16 cellular contexts compared by ENCODE assay signal in genomic region chr3:22966349-22966748, GRCh38.
DNase-seq lines count a peak whose midpoint lies in the region; ATAC-seq, FAIRE-seq and TF ChIP-seq lines count a peak whose summit lies in the region.
"Had no signal": no experiment of that assay in that cellular context is flagged by ENCODE, and none has a peak within 500 bp of the region (broad histone marks: within the 10 kb centered on the region; RNA-seq: fewer than 3 reads in every experiment).

No MANE protein-coding gene starts in this region.

- no peaks in the 10 kb centered on the region for H4K20me1 ChIP-seq in GM12878 (ENCODE audit: control insufficient read depth, insufficient read depth)
- no peaks in the 10 kb centered on the region for H4K20me1 ChIP-seq in Karpas-422 (ENCODE audit: insufficient read depth, low read depth, low read length)

- no peak overlapping the region for H3K9ac ChIP-seq in GM12878 (ENCODE audit: control insufficient read depth, insufficient read depth, low read length)
- no peak overlapping the region for H3K9ac ChIP-seq in Karpas-422 (ENCODE audit: low read length)

- no peak overlapping the region for H3K27ac Mint-ChIP-seq in stimulated activated naive B cell treated with anti-CD40 and anti-IgM and Interleukin-4, amounts not matched to agents 10 μg/mL and 1 μg/mL and 100 μg/mL, for 72 hours
- H3K27ac Mint-ChIP-seq: CD4-positive, alpha-beta T cell; HFFc6 had no signal

- no peaks in the 10 kb centered on the region for H3K4me1 Mint-ChIP-seq in stimulated activated naive B cell treated with anti-CD40 and anti-IgM and Interleukin-4, amounts not matched to agents 10 μg/mL and 1 μg/mL and 100 μg/mL, for 72 hours

- SMC1A ChIA-PET in GM12878 (lab: Charles Lee; ENCODE audit: uncharacterized antibody, unreplicated experiment) = no interaction called here

- DNase-seq in GM12878 (ENCODE audit: low read depth, low spot score) = no peak
- DNase-seq in Karpas-422 = no peak
- no peak for DNase-seq in BE2C
- no peak for DNase-seq in stimulated activated naive B cell treated with anti-CD40 and anti-IgM and Interleukin-4, amounts not matched to agents 10 μg/mL and 1 μg/mL and 100 μg/mL, for 72 hours
- DNase-seq: 8988T; C1 segment of cervical spinal cord; Calu3; CD4-positive, alpha-beta T cell; DMS 273 treated with DMSO at 0.1 percent for 48 hours; HCEC 1CT; HFFc6; IMR-90; KBM-7 had no signal

- H3K79me2 ChIP-seq in GM12878 (ENCODE audit: control insufficient read depth, insufficient read depth, low read length) (no peaks in the 10 kb centered on the region), Karpas-422 (ENCODE audit: low read length) (no peaks in the 10 kb centered on the region)

- CTCF ChIA-PET in GM12878 (lab: Yijun Ruan, JAX) = no interaction called here

- no TSS peak for BruUV-seq in GM12878 (replicated peaks; lab: Mats Ljungman, UMichigan)

- no peak for TF ChIP-seq EP300 in GM12878 (IDR thresholded peaks at IDR 0.05; ENCODE audit: borderline replicate concordance in 1 of 2, control insufficient read depth in 1 of 2, low read depth in 2 of 2, low read length in 2 of 2)

- H3K9me2 ChIP-seq in Karpas-422 (replicated peaks; ENCODE audit: insufficient read depth, low read length) = no peaks in the 10 kb centered on the region

- RAD21 ChIA-PET in GM12878 (lab: Charles Lee; ENCODE audit: unreplicated experiment) = no interaction called here

- H3K27ac ChIP-seq in GM12878 (ENCODE audit: control insufficient read depth, insufficient read depth) (no peak overlapping the region), Karpas-422 (ENCODE audit: low read length) (no peak overlapping the region)

- no peak for FAIRE-seq in GM12878 (lab: Jason Lieb, UNC)

- peaks cover 0 to 7% of the 10 kb centered on the region in 2 donors for H3K27me3 Mint-ChIP-seq in stimulated activated naive B cell treated with anti-CD40 and anti-IgM and Interleukin-4, amounts not matched to agents 10 μg/mL and 1 μg/mL and 100 μg/mL, for 72 hours

- H3K4me2 ChIP-seq in GM12878 (ENCODE audit: control insufficient read depth, insufficient read depth) (no peak overlapping the region), Karpas-422 (ENCODE audit: low read depth, low read length, poor library complexity, severe bottlenecking) (no peak overlapping the region)

- in situ Hi-C loops in GM12878 (cut with MboI) = no loop called here

- H3K4me1 ChIP-seq in GM12878 (ENCODE audit: control insufficient read depth, insufficient read depth, low read length) (no peaks in the 10 kb centered on the region), Karpas-422 (ENCODE audit: low read length) (no peaks in the 10 kb centered on the region), BE2C (no peaks in the 10 kb centered on the region)

- ATAC-seq in GM18520 (IDR thresholded peaks at IDR 0.05; ENCODE audit: unreplicated experiment) (peak; percentile 52), GM21423 (IDR thresholded peaks at IDR 0.05; ENCODE audit: unreplicated experiment) (peak; percentile 45), HG03139 (IDR thresholded peaks at IDR 0.05; ENCODE audit: unreplicated experiment) (peak; percentile 51), GM12878 (peak; percentile 27; the same call in 1 of the 3 replicates)
- no peak for ATAC-seq in stimulated activated naive B cell treated with anti-CD40 and anti-IgM and Interleukin-4, amounts not matched to agents 10 μg/mL and 1 μg/mL and 100 μg/mL, for 72 hours (replicated peaks)

- no peak for TF ChIP-seq RAD21 in GM12878 (IDR thresholded peaks at IDR 0.05; ENCODE audit: insufficient read depth, low read depth, low read length)

- POLR2A ChIA-PET in GM12878 (lab: Charles Lee) = no interaction called here

- no peak overlapping the region for H3K4me3 Mint-ChIP-seq in stimulated activated naive B cell treated with anti-CD40 and anti-IgM and Interleukin-4, amounts not matched to agents 10 μg/mL and 1 μg/mL and 100 μg/mL, for 72 hours
- H3K4me3 Mint-ChIP-seq: CD4-positive, alpha-beta T cell had no signal

- TF ChIP-seq CTCF in GM12878 (IDR thresholded peaks at IDR 0.05 in 2 of 3, conservative IDR thresholded peaks at IDR 0.05 in 1 of 3; ENCODE audit: control insufficient read depth in 2 of 3, extremely low read depth in 1 of 3, insufficient read depth in 1 of 3, low read depth in 3 of 3, low read length in 3 of 3) (no peak), BE2C (IDR thresholded peaks at IDR 0.05; ENCODE audit: low read depth, low read length) (no peak)

- TF ChIP-seq POLR2A in GM12878 (IDR thresholded peaks at IDR 0.05; ENCODE audit: low read depth, low read length) = no peak

- intact Hi-C loops in GM12878 (cut with micrococcal nuclease; ENCODE audit: unreplicated experiment) = no loop called here

- H2AFZ ChIP-seq in GM12878 (ENCODE audit: control insufficient read depth, low read depth, low read length) (no peak overlapping the region), Karpas-422 (ENCODE audit: low read length) (no peak overlapping the region)

- H3K4me3 ChIP-seq in GM12878 = no peak overlapping the region
- H3K4me3 ChIP-seq in Karpas-422 (ENCODE audit: low read length) = no peak overlapping the region
- H3K4me3 ChIP-seq in BE2C (ENCODE audit: low read depth, low read length) = no peak overlapping the region

- no peaks in the 10 kb centered on the region for H3K9me3 Mint-ChIP-seq in stimulated activated naive B cell treated with anti-CD40 and anti-IgM and Interleukin-4, amounts not matched to agents 10 μg/mL and 1 μg/mL and 100 μg/mL, for 72 hours
- H3K9me3 Mint-ChIP-seq: CD4-positive, alpha-beta T cell had no signal

- no peaks in the 10 kb centered on the region for H3K36me3 Mint-ChIP-seq in stimulated activated naive B cell treated with anti-CD40 and anti-IgM and Interleukin-4, amounts not matched to agents 10 μg/mL and 1 μg/mL and 100 μg/mL, for 72 hours

- no peaks in the 10 kb centered on the region for H3K9me3 ChIP-seq in GM12878 (replicated peaks; ENCODE audit: control insufficient read depth, insufficient read depth, low read length)
- H3K9me3 ChIP-seq in Karpas-422 (ENCODE audit: low read length) = no peaks in the 10 kb centered on the region
- H3K9me3 ChIP-seq in BE2C = no peaks in the 10 kb centered on the region

- H3K27me3 ChIP-seq in GM12878 (replicated peaks in 1 of 2; ENCODE audit: control insufficient read depth in 2 of 2, insufficient read depth in 2 of 2, low read length in 1 of 2) (no peaks in the 10 kb centered on the region), Karpas-422 (ENCODE audit: low read length) (no peaks in the 10 kb centered on the region), BE2C (no peaks in the 10 kb centered on the region)

- H3K36me3 ChIP-seq in GM12878 (ENCODE audit: control insufficient read depth in 2 of 2, insufficient read depth in 2 of 2, low read length in 1 of 2) (no peaks in the 10 kb centered on the region), Karpas-422 (ENCODE audit: insufficient read depth, low read length) (no peaks in the 10 kb centered on the region), BE2C (no peaks in the 10 kb centered on the region)

TF ChIP-seq in GM12878, 131 proteins besides CTCF, POLR2A, EP300 and RAD21:
- TF ChIP-seq RELB (IDR thresholded peaks at IDR 0.05; ENCODE audit: low read depth) (no peak), POU2F2 (IDR thresholded peaks at IDR 0.05; ENCODE audit: borderline replicate concordance, low read depth, low read length) (no peak), RBBP5 (conservative IDR thresholded peaks at IDR 0.05) (no peak), EGR1 (IDR thresholded peaks at IDR 0.05; ENCODE audit: borderline replicate concordance in 1 of 2, low read depth in 2 of 2, low read length in 2 of 2) (no peak), USF2 (IDR thresholded peaks at IDR 0.05; ENCODE audit: borderline replicate concordance, low read depth, low read length) (no peak), JUNB (IDR thresholded peaks at IDR 0.05) (no peak), MEF2B (IDR thresholded peaks at IDR 0.05; ENCODE audit: partially characterized antibody, poor library complexity, severe bottlenecking) (no peak), HDAC6 (IDR thresholded peaks at IDR 0.05; ENCODE audit: unreplicated experiment) (no peak), RB1 (IDR thresholded peaks at IDR 0.05; ENCODE audit: borderline replicate concordance) (no peak)

Comparison
In these comparisons a context has a peak if more than half of its experiments do, and no peak if none do; other contexts are left out.
1. ATAC-seq: peak in GM18520 (single experiment), GM21423 (single experiment), HG03139 (single experiment) and GM12878 (single experiment); none in stimulated activated naive B cell treated with anti-CD40 and anti-IgM and Interleukin-4, amounts not matched to agents 10 μg/mL and 1 μg/mL and 100 μg/mL, for 72 hours (0 of 2).